Comparison of ENCODE assay signal across 28 cellular contexts in the genomic region with DNA sequence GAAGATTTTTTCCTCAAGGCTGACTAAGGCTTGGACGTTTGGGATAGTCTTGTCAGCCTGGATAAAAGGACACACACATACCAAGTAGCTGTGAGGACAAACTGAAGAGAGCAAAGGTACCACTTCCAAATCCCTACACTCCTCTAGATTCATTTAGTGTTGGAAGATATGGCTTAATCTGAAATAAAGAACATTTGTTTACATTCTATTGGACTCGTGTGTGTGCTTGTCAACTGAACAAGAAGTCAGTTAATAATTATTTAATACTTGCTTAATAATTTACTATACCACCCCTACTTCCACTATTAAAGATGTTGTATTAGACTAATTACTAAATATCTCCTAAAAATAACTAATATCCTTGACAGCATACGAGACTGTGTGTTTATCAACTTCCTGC.
"Had no signal": no experiment of that assay in that cellular context is flagged by ENCODE, and none has a peak within 500 bp of the region (broad histone marks: within the 10 kb centered on the region; RNA-seq: fewer than 3 reads in every experiment).

No MANE protein-coding gene starts in this region.

- H3K27me3 ChIP-seq: dorsolateral prefrontal cortex, esophagus muscularis mucosa, esophagus squamous epithelium, foreskin keratinocyte, gastrocnemius medialis, gastroesophageal sphincter, heart left ventricle had no signal

- H3K36me3 ChIP-seq: colonic mucosa, esophagus muscularis mucosa, esophagus squamous epithelium, gastrocnemius medialis, gastroesophageal sphincter, heart left ventricle had no signal

- H3K4me1 Mint-ChIP-seq: endodermal cell had no signal

- FAIRE-seq: colon, endometrium, endothelial cell of umbilical vein, frontal cortex had no signal

- H3K27ac Mint-ChIP-seq: dendritic cell treated with granulocyte-macrophage colony-stimulating factor and Interleukin-4, amounts not matched to agents 40 ng/mL and 50 ng/mL, for 4 days; effector memory CD8-positive, alpha-beta T cell; endodermal cell had no signal

- H3K9me3 Mint-ChIP-seq: dendritic cell treated with granulocyte-macrophage colony-stimulating factor and Interleukin-4, amounts not matched to agents 40 ng/mL and 50 ng/mL, for 4 days; endodermal cell had no signal

- H3K9me3 ChIP-seq: colonic mucosa, esophagus muscularis mucosa, esophagus squamous epithelium, gastrocnemius medialis, gastroesophageal sphincter, heart left ventricle had no signal

- H3K4me3 Mint-ChIP-seq: dendritic cell treated with granulocyte-macrophage colony-stimulating factor and Interleukin-4, amounts not matched to agents 40 ng/mL and 50 ng/mL, for 4 days; effector memory CD8-positive, alpha-beta T cell; endodermal cell had no signal

- H3K27ac ChIP-seq: colonic mucosa, coronary artery, dorsolateral prefrontal cortex, epithelial cell of prostate, esophagus muscularis mucosa, esophagus squamous epithelium, foreskin keratinocyte, gastrocnemius medialis, gastroesophageal sphincter, heart left ventricle had no signal

- DNase-seq: colonic mucosa; cortex of kidney; dermis blood vessel endothelial cell; dorsolateral prefrontal cortex; effector CD4-positive, alpha-beta T cell; effector CD8-positive, alpha-beta T cell; effector memory CD4-positive, alpha-beta T cell; effector memory CD8-positive, alpha-beta T cell; endodermal cell; erythroblast; esophagus squamous epithelium; foreskin fibroblast; foreskin keratinocyte; foreskin melanocyte; gastrocnemius medialis; glutamatergic neuron; head of caudate nucleus; heart left ventricle had no signal

- H3K4me1 ChIP-seq: colonic mucosa, esophagus muscularis mucosa, esophagus squamous epithelium, foreskin keratinocyte, gastrocnemius medialis, gastroesophageal sphincter, heart left ventricle had no signal

- H3K27me3 Mint-ChIP-seq: effector memory CD8-positive, alpha-beta T cell had no signal

- ATAC-seq: effector memory CD8-positive, alpha-beta T cell; esophagus mucosa; foreskin keratinocyte; gastrocnemius medialis; gastroesophageal sphincter; heart left ventricle had no signal

- H3K4me3 ChIP-seq: colonic mucosa, coronary artery, dorsolateral prefrontal cortex, esophagus muscularis mucosa, esophagus squamous epithelium, gastrocnemius medialis, gastroesophageal sphincter, heart left ventricle had no signal
